In the genomic region with DNA sequence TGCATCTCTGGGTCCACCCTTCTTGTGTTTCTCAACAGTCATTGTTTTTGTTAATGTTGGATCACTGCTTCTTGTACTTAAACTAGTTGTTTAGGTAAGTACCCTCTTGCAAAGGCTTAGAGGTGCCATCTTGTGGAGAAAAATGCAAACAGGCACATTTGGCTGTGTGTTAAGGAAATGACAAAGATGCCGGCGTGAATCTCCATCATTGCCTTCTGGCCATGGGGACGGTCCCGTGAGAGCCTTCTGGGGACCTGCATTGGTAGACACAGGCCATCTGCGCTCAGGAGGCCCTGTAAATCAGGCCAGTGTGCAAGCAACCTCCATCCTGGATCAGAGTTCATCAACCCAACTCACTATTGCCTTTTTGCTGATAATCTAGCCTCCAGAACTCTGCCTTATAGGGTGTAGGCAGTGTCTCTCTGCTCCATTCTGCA, we compare ENCODE assay signal across 8 cellular contexts.
DNase-seq lines count a peak whose midpoint lies in the region; ATAC-seq and TF ChIP-seq lines count a peak whose summit lies in the region.

No MANE protein-coding gene starts in this region.

- peaks cover 2% of the 10 kb centered on the region for H3K4me1 ChIP-seq in mesenchymal stem cell (ENCODE audit: control insufficient read depth, insufficient read depth, low read depth, low read length)

- no peak overlapping the region for H3K14ac ChIP-seq in mesenchymal stem cell (ENCODE audit: low read length in 2 of 2)

- no peaks in the 10 kb centered on the region for H3K9me3 ChIP-seq in mesenchymal stem cell (ENCODE audit: control insufficient read depth, low read length)

- peak; percentile 16 for TF ChIP-seq CTCF in GM13976 (IDR thresholded peaks at IDR 0.05; ENCODE audit: borderline replicate concordance, control extremely low read depth, extremely low read depth, insufficient read depth, missing control alignments)

- ATAC-seq in HG03139 (IDR thresholded peaks at IDR 0.05; ENCODE audit: unreplicated experiment), result no peak

- no peaks in the 10 kb centered on the region for H3K36me3 ChIP-seq in mesenchymal stem cell (ENCODE audit: control insufficient read depth in 1 of 2, insufficient read depth in 2 of 2, low read depth in 1 of 2, low read length in 2 of 2)

- in situ Hi-C loops in ACHN (cut with HindIII; ENCODE audit: low pct_ligation_motif_present, low pct_unique_long_range_greater_than_20kb, low sequenced_read_pairs) (no loop called here), GM13976 (cut with MboI; ENCODE audit: low sequenced_read_pairs, unreplicated experiment) (no loop called here)

- no peak overlapping the region for H3K27ac ChIP-seq in mesenchymal stem cell (ENCODE audit: low read length, poor library complexity, severe bottlenecking)

- no peak overlapping the region for H4K91ac ChIP-seq in mesenchymal stem cell (ENCODE audit: low read length)

- no peak overlapping the region for H3K18ac ChIP-seq in mesenchymal stem cell (ENCODE audit: low read depth in 1 of 2, low read length in 2 of 2)

- no peak overlapping the region for H3K4me3 ChIP-seq in mesenchymal stem cell (ENCODE audit: insufficient read depth in 1 of 2, low read depth in 1 of 2, low read length in 2 of 2)

- no peak overlapping the region for H2AFZ ChIP-seq in mesenchymal stem cell (ENCODE audit: low read depth, low read length)

- H3K27me3 ChIP-seq in mesenchymal stem cell (ENCODE audit: control insufficient read depth in 1 of 2, insufficient read depth in 1 of 2, low read length in 2 of 2), result no peaks in the 10 kb centered on the region

- H3K23ac ChIP-seq in mesenchymal stem cell (ENCODE audit: low read length in 2 of 2), result no peak overlapping the region

- H4K8ac ChIP-seq in mesenchymal stem cell (ENCODE audit: low read length), result no peak overlapping the region

- H3K9ac ChIP-seq in mesenchymal stem cell (ENCODE audit: low read length), result no peak overlapping the region

- H3K79me1 ChIP-seq in mesenchymal stem cell (replicated peaks; ENCODE audit: low read length, poor library complexity, severe bottlenecking), result no peaks in the 10 kb centered on the region

- no peak overlapping the region for H2BK12ac ChIP-seq in mesenchymal stem cell (ENCODE audit: low read length in 2 of 2)

- H2BK5ac ChIP-seq in mesenchymal stem cell (ENCODE audit: low read depth, low read length, poor library complexity, severe bottlenecking), result no peak overlapping the region

- 81% methylated on average over 5 of the region's 5 CpGs for WGBS in mesenchymal stem cell

- H2BK15ac ChIP-seq in mesenchymal stem cell (ENCODE audit: low read depth, poor library complexity, severe bottlenecking), result no peak overlapping the region

- H3K4ac ChIP-seq in mesenchymal stem cell (ENCODE audit: low read depth in 1 of 2, low read length in 2 of 2), result no peak overlapping the region

- no peak overlapping the region for H2BK120ac ChIP-seq in mesenchymal stem cell (ENCODE audit: low read depth, low read length)

- no peak overlapping the region for H2AK5ac ChIP-seq in mesenchymal stem cell (ENCODE audit: low read length, severe bottlenecking)

- no peak overlapping the region for H3K4me2 ChIP-seq in mesenchymal stem cell (ENCODE audit: low read length, poor library complexity, severe bottlenecking)

- peak; percentile 59 for DNase-seq in ACHN
- DNase-seq in GM13976 (ENCODE audit: low spot score), result peak; percentile 20
- DNase-seq in NCI-H82 treated with DMSO at 0.1 percent for 48 hours (lab: John Stamatoyannopoulos, UW; ENCODE audit: unreplicated experiment), result peak; percentile 40
- DNase-seq in dermis blood vessel endothelial cell, result peak; percentile 83
- DNase-seq in mesenchymal stem cell, result peak; percentile 54
- no peak for DNase-seq in hippocampal formation (lab: John Stamatoyannopoulos, UW)
- no peak for DNase-seq in cerebellar nuclear complex (lab: John Stamatoyannopoulos, UW)

Comparison
In these comparisons a context has a peak if more than half of its experiments do, and no peak if none do; other contexts are left out.
1. DNase-seq: peak in ACHN (single experiment), GM13976 (single experiment), NCI-H82 treated with DMSO at 0.1 percent for 48 hours (single experiment), dermis blood vessel endothelial cell (single experiment) and mesenchymal stem cell (single experiment); none in hippocampal formation (0 of 2) and cerebellar nuclear complex (0 of 2).